In the genomic region with DNA sequence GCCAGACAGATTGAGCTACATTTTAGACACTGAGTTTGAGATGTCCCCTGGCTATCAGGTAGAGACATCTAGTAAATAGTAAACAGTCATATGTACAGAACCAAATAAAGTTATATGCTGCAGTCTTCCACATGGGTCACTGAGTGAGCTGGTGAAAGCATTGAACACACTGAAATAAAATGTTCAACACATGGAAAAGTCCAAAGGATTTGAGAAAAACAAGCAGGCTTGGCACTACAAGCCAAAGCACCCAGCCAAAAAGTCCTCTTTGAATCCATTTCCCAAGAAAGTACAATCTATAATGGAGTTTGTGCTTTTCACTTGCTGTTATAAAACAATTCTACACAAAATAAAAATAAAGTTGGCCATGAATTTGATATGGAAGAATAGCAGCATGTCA, we compare ENCODE assay signal across 28 cellular contexts.
"Had no signal": no experiment of that assay in that cellular context is flagged by ENCODE, and none has a peak within 500 bp of the region (broad histone marks: within the 10 kb centered on the region; RNA-seq: fewer than 3 reads in every experiment).

No MANE protein-coding gene starts in this region.

- H3K4me1 ChIP-seq: stomach, suprapubic skin, testis, thyroid gland, tibial artery, tibial nerve, transverse colon, upper lobe of left lung, upper lobe of right lung, uterus, vagina had no signal

- H3K9me3 ChIP-seq: stomach, suprapubic skin, testis, thoracic aorta, thyroid gland, tibial artery, tibial nerve, transverse colon, upper lobe of left lung, upper lobe of right lung, uterus, vagina had no signal

- H3K27ac Mint-ChIP-seq: stimulated activated effector memory CD8-positive, alpha-beta T cell treated with anti-CD3 and anti-CD28 coated beads, Interleukin-12 subunit alpha, Interleukin-12 subunit beta, amount 100 ng/mL, for 72 hours; stimulated activated memory B cell treated with anti-CD40 and anti-IgM and Interleukin-4, amounts not matched to agents 10 μg/mL and 1 μg/mL and 100 μg/mL, for 72 hours; stimulated activated naive B cell treated with anti-CD40 and anti-IgM and Interleukin-4, amounts not matched to agents 10 μg/mL and 1 μg/mL and 100 μg/mL, for 72 hours; stimulated activated naive CD8-positive, alpha-beta T cell treated with anti-CD3 and anti-CD28 coated beads, Interleukin-15, Interleukin-2, amounts not matched to agents 100 ng/mL and 50 ng/mL, for 24 hours had no signal

- H3K36me3 Mint-ChIP-seq: stimulated activated effector memory CD8-positive, alpha-beta T cell treated with anti-CD3 and anti-CD28 coated beads, Interleukin-12 subunit alpha, Interleukin-12 subunit beta, amount 100 ng/mL, for 72 hours; stimulated activated memory B cell treated with anti-CD40 and anti-IgM and Interleukin-4, amounts not matched to agents 10 μg/mL and 1 μg/mL and 100 μg/mL, for 72 hours; stimulated activated naive B cell treated with anti-CD40 and anti-IgM and Interleukin-4, amounts not matched to agents 10 μg/mL and 1 μg/mL and 100 μg/mL, for 72 hours had no signal

- H3K27me3 ChIP-seq: stomach, suprapubic skin, testis, thyroid gland, tibial artery, tibial nerve, transverse colon, upper lobe of left lung, upper lobe of right lung, uterus, vagina had no signal

- H3K27ac ChIP-seq: stomach, suprapubic skin, testis, thoracic aorta, thyroid gland, tibial artery, tibial nerve, transverse colon, upper lobe of left lung, upper lobe of right lung, uterus, vagina had no signal

- H3K4me1 Mint-ChIP-seq: stimulated activated effector memory CD8-positive, alpha-beta T cell treated with anti-CD3 and anti-CD28 coated beads, Interleukin-12 subunit alpha, Interleukin-12 subunit beta, amount 100 ng/mL, for 72 hours; stimulated activated naive CD8-positive, alpha-beta T cell treated with anti-CD3 and anti-CD28 coated beads, Interleukin-15, amount 100 ng/mL, for 72 hours had no signal

- H3K4me3 ChIP-seq: stomach, suprapubic skin, testis, thoracic aorta, thyroid gland, tibial artery, tibial nerve, transverse colon, upper lobe of left lung, upper lobe of right lung, uterus, vagina had no signal

- DNase-seq: stimulated activated CD4-positive, alpha-beta T cell treated with anti-CD3 and anti-CD28 coated beads, Interleukin-2, amount 100 ng/mL, for 48 hours; stimulated activated CD4-positive, alpha-beta T cell treated with anti-CD3 and anti-CD28 coated beads, Interleukin-4, amount 100 ng/mL, for 1 hour; stimulated activated CD4-positive, alpha-beta T cell treated with anti-CD3 and anti-CD28 coated beads, Interleukin-4, amount 100 ng/mL, for 24 hours; stimulated activated CD4-positive, alpha-beta T cell treated with anti-CD3 and anti-CD28 coated beads, Interleukin-4, amount 100 ng/mL, for 4 hours; stimulated activated CD8-positive, alpha-beta memory T cell treated with anti-CD3 and anti-CD28 coated beads, Interleukin-4, amount 100 ng/mL, for 48 hours; stimulated activated naive B cell treated with anti-CD40 and anti-IgM and Interleukin-4, amounts not matched to agents 10 μg/mL and 1 μg/mL and 100 μg/mL, for 72 hours; stimulated activated naive CD4-positive, alpha-beta T cell; stimulated activated naive CD4-positive, alpha-beta T cell treated with Interleukin-2 at 50 U/mL for 16 hours; stimulated activated naive CD8-positive, alpha-beta T cell treated with anti-CD3 and anti-CD28 coated beads, Interleukin-15, amount 100 ng/mL, for 72 hours; stimulated activated naive CD8-positive, alpha-beta T cell treated with anti-CD3 and anti-CD28 coated beads, Interleukin-15, Interleukin-2, amounts not matched to agents 100 U/mL and 50 U/mL, for 24 hours; stomach; substantia nigra; testis; thyroid gland; tibial artery; transverse colon; trophoblast cell; upper lobe of left lung; upper lobe of right lung; uterus had no signal

- H3K9me3 Mint-ChIP-seq: stimulated activated effector memory CD8-positive, alpha-beta T cell treated with anti-CD3 and anti-CD28 coated beads, Interleukin-12 subunit alpha, Interleukin-12 subunit beta, amount 100 ng/mL, for 72 hours; stimulated activated memory B cell treated with anti-CD40 and anti-IgM and Interleukin-4, amounts not matched to agents 10 μg/mL and 1 μg/mL and 100 μg/mL, for 72 hours; stimulated activated naive B cell treated with anti-CD40 and anti-IgM and Interleukin-4, amounts not matched to agents 10 μg/mL and 1 μg/mL and 100 μg/mL, for 72 hours; stimulated activated naive CD8-positive, alpha-beta T cell treated with anti-CD3 and anti-CD28 coated beads, Interleukin-15, amount 100 ng/mL, for 72 hours; stimulated activated naive CD8-positive, alpha-beta T cell treated with anti-CD3 and anti-CD28 coated beads, Interleukin-15, Interleukin-2, amounts not matched to agents 100 ng/mL and 50 ng/mL, for 24 hours had no signal

- ATAC-seq: stimulated activated effector memory CD8-positive, alpha-beta T cell treated with anti-CD3 and anti-CD28 coated beads, Interleukin-12 subunit alpha, Interleukin-12 subunit beta, amount 100 ng/mL, for 72 hours; stimulated activated memory B cell treated with anti-CD40 and anti-IgM and Interleukin-4, amounts not matched to agents 10 μg/mL and 1 μg/mL and 100 μg/mL, for 72 hours; stimulated activated naive B cell treated with anti-CD40 and anti-IgM and Interleukin-4, amounts not matched to agents 10 μg/mL and 1 μg/mL and 100 μg/mL, for 72 hours; stimulated activated naive CD8-positive, alpha-beta T cell treated with anti-CD3 and anti-CD28 coated beads, Interleukin-15, amount 100 ng/mL, for 72 hours; stimulated activated naive CD8-positive, alpha-beta T cell treated with anti-CD3 and anti-CD28 coated beads, Interleukin-15, Interleukin-2, amounts not matched to agents 100 U/mL and 50 U/mL, for 24 hours; upper lobe of right lung had no signal

- H3K36me3 ChIP-seq: stomach, suprapubic skin, thoracic aorta, thyroid gland, tibial artery, tibial nerve, transverse colon, upper lobe of left lung, upper lobe of right lung, uterus, vagina had no signal

- FAIRE-seq: urothelium cell line had no signal

- H3K4me3 Mint-ChIP-seq: stimulated activated effector memory CD8-positive, alpha-beta T cell treated with anti-CD3 and anti-CD28 coated beads, Interleukin-12 subunit alpha, Interleukin-12 subunit beta, amount 100 ng/mL, for 72 hours; stimulated activated memory B cell treated with anti-CD40 and anti-IgM and Interleukin-4, amounts not matched to agents 10 μg/mL and 1 μg/mL and 100 μg/mL, for 72 hours; stimulated activated naive B cell treated with anti-CD40 and anti-IgM and Interleukin-4, amounts not matched to agents 10 μg/mL and 1 μg/mL and 100 μg/mL, for 72 hours; stimulated activated naive CD8-positive, alpha-beta T cell treated with anti-CD3 and anti-CD28 coated beads, Interleukin-15, amount 100 ng/mL, for 72 hours; stimulated activated naive CD8-positive, alpha-beta T cell treated with anti-CD3 and anti-CD28 coated beads, Interleukin-15, Interleukin-2, amounts not matched to agents 100 ng/mL and 50 ng/mL, for 24 hours had no signal

- H3K27me3 Mint-ChIP-seq: stimulated activated memory B cell treated with anti-CD40 and anti-IgM and Interleukin-4, amounts not matched to agents 10 μg/mL and 1 μg/mL and 100 μg/mL, for 72 hours; stimulated activated naive B cell treated with anti-CD40 and anti-IgM and Interleukin-4, amounts not matched to agents 10 μg/mL and 1 μg/mL and 100 μg/mL, for 72 hours; stimulated activated naive CD8-positive, alpha-beta T cell treated with anti-CD3 and anti-CD28 coated beads, Interleukin-15, amount 100 ng/mL, for 72 hours; stimulated activated naive CD8-positive, alpha-beta T cell treated with anti-CD3 and anti-CD28 coated beads, Interleukin-15, Interleukin-2, amounts not matched to agents 100 ng/mL and 50 ng/mL, for 24 hours had no signal
